Comparison of ENCODE assay signal across 1 cellular context in genomic region chr10:71064413-71065118, GRCh38.
TF ChIP-seq lines count a peak whose summit lies in the region.

No MANE protein-coding gene starts in this region.

TF ChIP-seq in HepG2, 621 proteins besides CTCF, POLR2A, EP300 and RAD21 (continued from another document):
- TF ChIP-seq SIX1 (CRISPR knock-in tag; IDR thresholded peaks at IDR 0.05; ENCODE audit: borderline replicate concordance) (no peak), MIER3 (CRISPR knock-in tag; IDR thresholded peaks at IDR 0.05; ENCODE audit: borderline replicate concordance) (no peak), STAT5B (CRISPR knock-in tag; IDR thresholded peaks at IDR 0.05) (no peak), DPF2 (CRISPR knock-in tag; IDR thresholded peaks at IDR 0.05; ENCODE audit: borderline replicate concordance, low read depth) (no peak), MBNL3 (CRISPR knock-in tag; conservative IDR thresholded peaks at IDR 0.05) (no peak), FUBP1 (CRISPR knock-in tag; IDR thresholded peaks at IDR 0.05; ENCODE audit: borderline replicate concordance) (no peak), TEF (CRISPR knock-in tag; IDR thresholded peaks at IDR 0.05) (no peak), XRCC5 (optimal IDR thresholded peaks at IDR 0.05; ENCODE audit: low read length) (no peak), ZNF432 (CRISPR knock-in tag; IDR thresholded peaks at IDR 0.05; ENCODE audit: borderline replicate concordance) (no peak), RFX3 (CRISPR knock-in tag; IDR thresholded peaks at IDR 0.05) (no peak)
